In the genomic region with DNA sequence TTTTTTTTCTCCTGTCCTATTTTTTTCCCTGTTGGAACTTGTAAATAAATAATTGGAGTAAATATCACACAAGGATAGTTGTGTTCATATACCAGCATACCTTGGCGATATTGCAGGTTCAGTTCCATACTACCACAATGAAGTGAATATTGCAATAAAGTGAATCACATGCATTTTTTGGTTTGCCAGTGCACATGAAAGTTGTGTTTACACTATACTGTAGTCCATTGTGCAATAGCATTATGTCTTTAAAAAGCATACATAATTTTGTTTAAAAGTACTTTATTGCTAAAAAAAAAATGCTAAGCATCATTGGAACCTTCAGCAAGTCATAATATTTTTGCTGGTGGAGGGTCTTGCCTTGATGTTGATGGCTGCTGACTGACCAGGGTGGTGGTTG, we compare ENCODE assay signal across 27 cellular contexts.
"Had no signal": no experiment of that assay in that cellular context is flagged by ENCODE, and none has a peak within 500 bp of the region (broad histone marks: within the 10 kb centered on the region; RNA-seq: fewer than 3 reads in every experiment).

No MANE protein-coding gene starts in this region.

- H3K27ac Mint-ChIP-seq: natural killer cell treated with Interleukin-12 subunit alpha and Interleukin-12 subunit beta and Interleukin-15 and Interleukin-18, amount 100 ng/mL, for 72 hours; nephron progenitor cell; stimulated activated effector memory CD8-positive, alpha-beta T cell treated with anti-CD3 and anti-CD28 coated beads, Interleukin-12 subunit alpha, Interleukin-12 subunit beta, amount 100 ng/mL, for 72 hours; stimulated activated naive B cell treated with anti-CD40 and anti-IgM and Interleukin-4, amounts not matched to agents 10 μg/mL and 1 μg/mL and 100 μg/mL, for 72 hours; stimulated activated naive CD8-positive, alpha-beta T cell treated with anti-CD3 and anti-CD28 coated beads, Interleukin-15, Interleukin-2, amounts not matched to agents 100 ng/mL and 50 ng/mL, for 24 hours had no signal

- H3K27me3 ChIP-seq: neutrophil, pancreas, right lobe of liver, sigmoid colon, stomach, thyroid gland, tibial nerve, upper lobe of left lung, vagina had no signal

- H3K4me3 Mint-ChIP-seq: natural killer cell treated with Interleukin-12 subunit alpha and Interleukin-12 subunit beta and Interleukin-15 and Interleukin-18, amount 100 ng/mL, for 72 hours; nephron progenitor cell; neural crest cell; stimulated activated effector memory CD8-positive, alpha-beta T cell treated with anti-CD3 and anti-CD28 coated beads, Interleukin-12 subunit alpha, Interleukin-12 subunit beta, amount 100 ng/mL, for 72 hours; stimulated activated naive B cell treated with anti-CD40 and anti-IgM and Interleukin-4, amounts not matched to agents 10 μg/mL and 1 μg/mL and 100 μg/mL, for 72 hours; stimulated activated naive CD8-positive, alpha-beta T cell treated with anti-CD3 and anti-CD28 coated beads, Interleukin-15, Interleukin-2, amounts not matched to agents 100 ng/mL and 50 ng/mL, for 24 hours had no signal

- DNase-seq: nephron progenitor cell; nucleus accumbens; pancreas; psoas muscle; right cardiac atrium; right lobe of liver; sigmoid colon; small intestine; stimulated activated CD4-positive, alpha-beta T cell treated with anti-CD3 and anti-CD28 coated beads, Interleukin-15, amount 100 ng/mL, for 24 hours; stimulated activated CD4-positive, alpha-beta T cell treated with anti-CD3 and anti-CD28 coated beads, Interleukin-2, amount 100 ng/mL, for 24 hours; stimulated activated CD4-positive, alpha-beta T cell treated with anti-CD3 and anti-CD28 coated beads, Interleukin-2, amount 100 ng/mL, for 48 hours; stimulated activated CD4-positive, alpha-beta T cell treated with anti-CD3 and anti-CD28 coated beads, Interleukin-4, amount 100 ng/mL, for 24 hours; stimulated activated naive B cell treated with anti-CD40 and anti-IgM and Interleukin-4, amounts not matched to agents 10 μg/mL and 1 μg/mL and 100 μg/mL, for 72 hours; stimulated activated naive CD4-positive, alpha-beta T cell treated with Interleukin-2 at 50 U/mL for 16 hours; stomach; thyroid gland; trophoblast cell; upper lobe of left lung had no signal

- H3K4me3 ChIP-seq: pancreas, psoas muscle, right lobe of liver, sigmoid colon, stomach, thoracic aorta, thyroid gland, tibial nerve, upper lobe of left lung, vagina had no signal

- H3K4me1 Mint-ChIP-seq: nephron progenitor cell; neural crest cell; stimulated activated effector memory CD8-positive, alpha-beta T cell treated with anti-CD3 and anti-CD28 coated beads, Interleukin-12 subunit alpha, Interleukin-12 subunit beta, amount 100 ng/mL, for 72 hours; stimulated activated naive B cell treated with anti-CD40 and anti-IgM and Interleukin-4, amounts not matched to agents 10 μg/mL and 1 μg/mL and 100 μg/mL, for 72 hours had no signal

- H3K36me3 Mint-ChIP-seq: stimulated activated effector memory CD8-positive, alpha-beta T cell treated with anti-CD3 and anti-CD28 coated beads, Interleukin-12 subunit alpha, Interleukin-12 subunit beta, amount 100 ng/mL, for 72 hours had no signal

- H3K9me3 ChIP-seq: neutrophil, pancreas, psoas muscle, right lobe of liver, sigmoid colon, stomach, thoracic aorta, thyroid gland, tibial nerve, upper lobe of left lung, vagina had no signal

- H3K4me1 ChIP-seq: pancreas, psoas muscle, right lobe of liver, sigmoid colon, stomach, thyroid gland, tibial nerve, upper lobe of left lung, vagina had no signal

- ATAC-seq: natural killer cell treated with Interleukin-12 subunit alpha and Interleukin-12 subunit beta and Interleukin-15 and Interleukin-18, amount 100 ng/mL, for 72 hours; pancreas; psoas muscle; right cardiac atrium; right lobe of liver; stimulated activated effector memory CD8-positive, alpha-beta T cell treated with anti-CD3 and anti-CD28 coated beads, Interleukin-12 subunit alpha, Interleukin-12 subunit beta, amount 100 ng/mL, for 72 hours; stimulated activated naive B cell treated with anti-CD40 and anti-IgM and Interleukin-4, amounts not matched to agents 10 μg/mL and 1 μg/mL and 100 μg/mL, for 72 hours had no signal

- H3K36me3 ChIP-seq: neutrophil, pancreas, right lobe of liver, sigmoid colon, stomach, thoracic aorta, thyroid gland, tibial nerve, upper lobe of left lung, vagina had no signal

- H3K27ac ChIP-seq: neutrophil, pancreas, psoas muscle, right lobe of liver, sigmoid colon, stomach, thoracic aorta, thyroid gland, tibial nerve, upper lobe of left lung, vagina had no signal

- FAIRE-seq: pancreas, small intestine, urothelium cell line had no signal

- H3K27me3 Mint-ChIP-seq: natural killer cell treated with Interleukin-12 subunit alpha and Interleukin-12 subunit beta and Interleukin-15 and Interleukin-18, amount 100 ng/mL, for 72 hours; stimulated activated naive B cell treated with anti-CD40 and anti-IgM and Interleukin-4, amounts not matched to agents 10 μg/mL and 1 μg/mL and 100 μg/mL, for 72 hours; stimulated activated naive CD8-positive, alpha-beta T cell treated with anti-CD3 and anti-CD28 coated beads, Interleukin-15, Interleukin-2, amounts not matched to agents 100 ng/mL and 50 ng/mL, for 24 hours had no signal
